22 cellular contexts compared by ENCODE assay signal in the genomic region with DNA sequence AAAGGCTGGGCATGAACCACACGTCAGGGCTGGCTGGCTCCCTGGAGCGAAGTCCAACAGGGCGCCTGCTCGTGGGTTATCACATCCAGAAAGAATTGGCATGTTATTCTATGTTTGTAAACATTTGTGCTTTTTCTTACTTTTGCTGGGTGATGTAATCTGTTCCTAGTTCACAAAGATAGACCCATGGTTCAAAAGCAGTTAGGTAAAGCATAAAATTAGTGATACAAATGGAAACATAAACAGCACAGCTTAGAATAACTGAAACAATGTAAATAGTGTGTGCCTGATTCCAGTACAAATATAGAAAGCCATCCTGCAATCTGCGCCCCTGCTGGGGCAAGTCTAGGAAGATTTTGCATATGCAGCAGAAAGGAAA.
DNase-seq lines count a peak whose midpoint lies in the region; ATAC-seq and TF ChIP-seq lines count a peak whose summit lies in the region.
"Had no signal": no experiment of that assay in that cellular context is flagged by ENCODE, and none has a peak within 500 bp of the region (broad histone marks: within the 10 kb centered on the region; RNA-seq: fewer than 3 reads in every experiment).

No MANE protein-coding gene starts in this region.

- H3K27ac Mint-ChIP-seq in brain (peak overlapping the region; percentile 58 to 90 (median 78)), progenitor cell of endocrine pancreas (peak overlapping the region; percentile 25)
- H3K27ac Mint-ChIP-seq in activated naive CD8-positive, alpha-beta T cell treated with anti-CD3 and anti-CD28 coated beads, Interleukin-2, amount 50 U/mL, for 24 hours: no peak overlapping the region

- no peaks in the 10 kb centered on the region for H3K36me3 Mint-ChIP-seq in brain
- H3K36me3 Mint-ChIP-seq in progenitor cell of endocrine pancreas (ENCODE audit: insufficient read depth): no peaks in the 10 kb centered on the region
- no peaks in the 10 kb centered on the region for H3K36me3 Mint-ChIP-seq in activated naive CD8-positive, alpha-beta T cell treated with anti-CD3 and anti-CD28 coated beads, Interleukin-2, amount 50 U/mL, for 24 hours (ENCODE audit: low read depth)

- H3K9me3 ChIP-seq in right lobe of liver: no peaks in the 10 kb centered on the region
- H3K9me3 ChIP-seq: Peyer's patch had no signal

- H3K4me1 Mint-ChIP-seq in brain (peaks cover 53% of the 10 kb centered on the region), progenitor cell of endocrine pancreas (ENCODE audit: low read depth) (peaks cover 18% of the 10 kb centered on the region)
- H3K4me1 Mint-ChIP-seq in activated naive CD8-positive, alpha-beta T cell treated with anti-CD3 and anti-CD28 coated beads, Interleukin-2, amount 50 U/mL, for 24 hours: no peaks in the 10 kb centered on the region

- TF ChIP-seq POLR2A in right lobe of liver (IDR thresholded peaks at IDR 0.05): no peak

- peak; percentile 79 to 93 (median 90) for ATAC-seq in right lobe of liver
- ATAC-seq in HG03175 (IDR thresholded peaks at IDR 0.05; ENCODE audit: unreplicated experiment): no peak
- ATAC-seq in activated naive CD8-positive, alpha-beta T cell treated with anti-CD3 and anti-CD28 coated beads, Interleukin-2, amount 50 U/mL, for 24 hours: no peak
- ATAC-seq: HCT116, K562 had no signal

- H3K4me3 Mint-ChIP-seq in brain (no peak overlapping the region), progenitor cell of endocrine pancreas (ENCODE audit: low read depth) (no peak overlapping the region)
- H3K4me3 Mint-ChIP-seq in activated naive CD8-positive, alpha-beta T cell treated with anti-CD3 and anti-CD28 coated beads, Interleukin-2, amount 50 U/mL, for 24 hours: no peak overlapping the region

- no peak overlapping the region for H3K4me3 ChIP-seq in right lobe of liver
- H3K4me3 ChIP-seq: K562, Peyer's patch had no signal

- H3K36me3 ChIP-seq in right lobe of liver: no peaks in the 10 kb centered on the region
- H3K36me3 ChIP-seq: Peyer's patch had no signal

- WGBS in right lobe of liver (ENCODE audit: insufficient coverage, low coverage, low lambda C conversion rate, missing lambda C conversion rate): 15% methylated on average over 5 of the region's 5 CpGs

- intact Hi-C loops in right lobe of liver (cut with DNase I): no loop called here

- TF ChIP-seq CTCF in brain (conservative IDR thresholded peaks at IDR 0.05) (no peak), right lobe of liver (IDR thresholded peaks at IDR 0.05) (no peak), progenitor cell of endocrine pancreas (IDR thresholded peaks at IDR 0.05; ENCODE audit: unreplicated experiment) (no peak)

- H3K4me1 ChIP-seq in right lobe of liver: peaks cover 0 to 13% (median 6%) of the 10 kb centered on the region in 4 donors
- H3K4me1 ChIP-seq: Peyer's patch had no signal

- peak overlapping the region in 2 of 3 donors; percentile 47 to 81 for H3K27ac ChIP-seq in right lobe of liver
- H3K27ac ChIP-seq: Peyer's patch had no signal

- H3K9me3 Mint-ChIP-seq in brain (peaks cover 13 to 72% (median 24%) of the 10 kb centered on the region in 5 experiments), progenitor cell of endocrine pancreas (ENCODE audit: low read depth) (peaks cover 7% of the 10 kb centered on the region)
- H3K9me3 Mint-ChIP-seq in activated naive CD8-positive, alpha-beta T cell treated with anti-CD3 and anti-CD28 coated beads, Interleukin-2, amount 50 U/mL, for 24 hours: no peaks in the 10 kb centered on the region

- H3K27me3 Mint-ChIP-seq in brain (peaks cover 18% of the 10 kb centered on the region), progenitor cell of endocrine pancreas (peaks cover 35% of the 10 kb centered on the region)
- peaks cover under 1% of the 10 kb centered on the region for H3K27me3 Mint-ChIP-seq in activated naive CD8-positive, alpha-beta T cell treated with anti-CD3 and anti-CD28 coated beads, Interleukin-2, amount 50 U/mL, for 24 hours

- DNase-seq in COLO668 (lab: John Stamatoyannopoulos, UW; ENCODE audit: unreplicated experiment): peak; percentile 27
- DNase-seq in right lobe of liver: peak; percentile 80 to 88 (median 82)
- DNase-seq in progenitor cell of endocrine pancreas (ENCODE audit: low spot score, unreplicated experiment): no peak
- DNase-seq in activated naive CD8-positive, alpha-beta T cell treated with anti-CD3 and anti-CD28 coated beads, Interleukin-2, amount 50 U/mL, for 24 hours: no peak
- DNase-seq in AG20443 (ENCODE audit: low spot score): no peak
- no peak for DNase-seq in NCI-H1694 (lab: John Stamatoyannopoulos, UW)
- DNase-seq: 8988T, ACHN, DMS153, DND-41, Kasumi-1, NCI-H1105 treated with DMSO at 0.1 percent for 48 hours, NCI-H146, NCI-H2029, NCI-H446, NCI-H524 treated with DMSO at 0.1 percent for 48 hours, SHP77 treated with DMSO at 0.1 percent for 48 hours had no signal

- H3K27me3 ChIP-seq in right lobe of liver: no peaks in the 10 kb centered on the region
- H3K27me3 ChIP-seq: Peyer's patch had no signal

Comparison
In these comparisons a context has a peak if more than half of its experiments do, and no peak if none do; other contexts are left out.
1. DNase-seq: peak in COLO668 (single experiment) and right lobe of liver (3 of 3); none in progenitor cell of endocrine pancreas (single experiment), activated naive CD8-positive, alpha-beta T cell treated with anti-CD3 and anti-CD28 coated beads, Interleukin-2, amount 50 U/mL, for 24 hours (single experiment), AG20443 (single experiment) and NCI-H1694 (single experiment).
2. ATAC-seq: peak in right lobe of liver (4 of 4); none in HG03175 (single experiment) and activated naive CD8-positive, alpha-beta T cell treated with anti-CD3 and anti-CD28 coated beads, Interleukin-2, amount 50 U/mL, for 24 hours (single experiment).